ENCODE assay signal across 17 cellular contexts in genomic region chr11:83711035-83711630, GRCh38.
DNase-seq lines count a peak whose midpoint lies in the region; ATAC-seq, FAIRE-seq and TF ChIP-seq lines count a peak whose summit lies in the region.
"Had no signal": no experiment of that assay in that cellular context is flagged by ENCODE, and none has a peak within 500 bp of the region (broad histone marks: within the 10 kb centered on the region; RNA-seq: fewer than 3 reads in every experiment).

No MANE protein-coding gene starts in this region.

- H4K91ac ChIP-seq in mesenchymal stem cell (ENCODE audit: low read length) = no peak overlapping the region

- H2BK120ac ChIP-seq in mesenchymal stem cell (ENCODE audit: low read depth, low read length) = no peak overlapping the region

- no peak overlapping the region for H2AK5ac ChIP-seq in mesenchymal stem cell (ENCODE audit: low read length, severe bottlenecking)

- H3K23ac ChIP-seq in mesenchymal stem cell (ENCODE audit: low read length in 2 of 2) = no peak overlapping the region

- H3K27ac Mint-ChIP-seq in activated T-helper 1 cell treated with anti-CD3 and anti-CD28 coated beads, Interleukin-12 subunit alpha, Interleukin-12 subunit beta, Interleukin-2, Interleukin-4 antibody, amounts not matched to agents 30 ng/mL and 10 ng/mL and 1 ng/mL, durations not matched to agents 14 hours and 24 hours and 36 hours = no peak overlapping the region
- H3K27ac Mint-ChIP-seq: CD8-positive, alpha-beta T cell; IgD-negative memory B cell had no signal

- 76 to 77% (median 76%) methylated on average over 5 of the region's 5 CpGs for WGBS in small intestine, 3 donors
- WGBS in mesenchymal stem cell = 92% methylated on average over 5 of the region's 5 CpGs

- no peak overlapping the region for H2BK15ac ChIP-seq in mesenchymal stem cell (ENCODE audit: low read depth, poor library complexity, severe bottlenecking)

- H3K4me3 ChIP-seq in fibroblast of mammary gland (ENCODE audit: control insufficient read depth, low read depth, low read length) (no peak overlapping the region), small intestine (ENCODE audit: low read depth in 1 of 2, low read length in 2 of 2) (no peak overlapping the region), mesenchymal stem cell (ENCODE audit: insufficient read depth in 1 of 2, low read depth in 1 of 2, low read length in 2 of 2) (no peak overlapping the region)
- H3K4me3 ChIP-seq: SJCRH30 had no signal

- no peaks in the 10 kb centered on the region for H3K27me3 ChIP-seq in small intestine (ENCODE audit: control insufficient read depth in 2 of 2, insufficient read depth in 2 of 2, low read length in 2 of 2)
- H3K27me3 ChIP-seq in mesenchymal stem cell (ENCODE audit: control insufficient read depth in 1 of 2, insufficient read depth in 1 of 2, low read length in 2 of 2) = no peaks in the 10 kb centered on the region
- H3K27me3 ChIP-seq: SJCRH30 had no signal

- H2AFZ ChIP-seq in mesenchymal stem cell (ENCODE audit: low read depth, low read length) = no peak overlapping the region

- no peak overlapping the region for H3K4ac ChIP-seq in mesenchymal stem cell (ENCODE audit: low read depth in 1 of 2, low read length in 2 of 2)

- no peak overlapping the region for H2BK12ac ChIP-seq in mesenchymal stem cell (ENCODE audit: low read length in 2 of 2)

- no peaks in the 10 kb centered on the region for H3K4me1 Mint-ChIP-seq in activated T-helper 1 cell treated with anti-CD3 and anti-CD28 coated beads, Interleukin-12 subunit alpha, Interleukin-12 subunit beta, Interleukin-2, Interleukin-4 antibody, amounts not matched to agents 30 ng/mL and 10 ng/mL and 1 ng/mL, durations not matched to agents 14 hours and 24 hours and 36 hours (ENCODE audit: low read depth)
- H3K4me1 Mint-ChIP-seq: IgD-negative memory B cell had no signal

- no peaks in the 10 kb centered on the region for H3K9me3 Mint-ChIP-seq in activated T-helper 1 cell treated with anti-CD3 and anti-CD28 coated beads, Interleukin-12 subunit alpha, Interleukin-12 subunit beta, Interleukin-2, Interleukin-4 antibody, amounts not matched to agents 30 ng/mL and 10 ng/mL and 1 ng/mL, durations not matched to agents 14 hours and 24 hours and 36 hours
- H3K9me3 Mint-ChIP-seq: IgD-negative memory B cell had no signal

- H3K9me3 ChIP-seq in small intestine (ENCODE audit: control insufficient read depth, low read depth) (no peaks in the 10 kb centered on the region), mesenchymal stem cell (ENCODE audit: control insufficient read depth, low read length) (no peaks in the 10 kb centered on the region)
- H3K9me3 ChIP-seq: SJCRH30 had no signal

- H3K36me3 Mint-ChIP-seq in activated T-helper 1 cell treated with anti-CD3 and anti-CD28 coated beads, Interleukin-12 subunit alpha, Interleukin-12 subunit beta, Interleukin-2, Interleukin-4 antibody, amounts not matched to agents 30 ng/mL and 10 ng/mL and 1 ng/mL, durations not matched to agents 14 hours and 24 hours and 36 hours (ENCODE audit: low read depth) = no peaks in the 10 kb centered on the region
- H3K36me3 Mint-ChIP-seq: CD8-positive, alpha-beta T cell; IgD-negative memory B cell had no signal

- H3K18ac ChIP-seq in mesenchymal stem cell (ENCODE audit: low read depth in 1 of 2, low read length in 2 of 2) = no peak overlapping the region

- H3K79me1 ChIP-seq in mesenchymal stem cell (replicated peaks; ENCODE audit: low read length, poor library complexity, severe bottlenecking) = no peaks in the 10 kb centered on the region

- TF ChIP-seq POLR2A in GM12891 (IDR thresholded peaks at IDR 0.05; ENCODE audit: low read depth, low read length) = no peak

- H3K4me1 ChIP-seq in small intestine (ENCODE audit: control insufficient read depth in 2 of 2, insufficient read depth in 1 of 2, low read depth in 1 of 2, low read length in 1 of 2) (no peaks in the 10 kb centered on the region), mesenchymal stem cell (ENCODE audit: control insufficient read depth, insufficient read depth, low read depth, low read length) (no peaks in the 10 kb centered on the region)
- H3K4me1 ChIP-seq: SJCRH30 had no signal

- no peak overlapping the region for H2BK5ac ChIP-seq in mesenchymal stem cell (ENCODE audit: low read depth, low read length, poor library complexity, severe bottlenecking)

- H3K27ac ChIP-seq in small intestine (ENCODE audit: low read depth in 1 of 2, low read length in 1 of 2) (no peak overlapping the region), mesenchymal stem cell (ENCODE audit: low read length, poor library complexity, severe bottlenecking) (no peak overlapping the region)
- H3K27ac ChIP-seq: RWPE1, SJCRH30 had no signal

- peaks cover 3% of the 10 kb centered on the region for H3K27me3 Mint-ChIP-seq in activated T-helper 1 cell treated with anti-CD3 and anti-CD28 coated beads, Interleukin-12 subunit alpha, Interleukin-12 subunit beta, Interleukin-2, Interleukin-4 antibody, amounts not matched to agents 30 ng/mL and 10 ng/mL and 1 ng/mL, durations not matched to agents 14 hours and 24 hours and 36 hours (ENCODE audit: insufficient read depth)

- TF ChIP-seq CTCF in fibroblast of mammary gland (conservative IDR thresholded peaks at IDR 0.05; ENCODE audit: control insufficient read depth, insufficient read depth, low read depth, low read length) = no peak

- no peak overlapping the region for H3K4me2 ChIP-seq in mesenchymal stem cell (ENCODE audit: low read length, poor library complexity, severe bottlenecking)

- no peak overlapping the region for H3K4me3 Mint-ChIP-seq in activated T-helper 1 cell treated with anti-CD3 and anti-CD28 coated beads, Interleukin-12 subunit alpha, Interleukin-12 subunit beta, Interleukin-2, Interleukin-4 antibody, amounts not matched to agents 30 ng/mL and 10 ng/mL and 1 ng/mL, durations not matched to agents 14 hours and 24 hours and 36 hours
- H3K4me3 Mint-ChIP-seq: CD8-positive, alpha-beta T cell; IgD-negative memory B cell had no signal

- H3K14ac ChIP-seq in mesenchymal stem cell (ENCODE audit: low read length in 2 of 2) = no peak overlapping the region

- intact Hi-C loops in activated T-helper 1 cell treated with anti-CD3 and anti-CD28 coated beads, Interleukin-12 subunit alpha, Interleukin-12 subunit beta, Interleukin-2, Interleukin-4 antibody, amounts not matched to agents 30 ng/mL and 10 ng/mL and 1 ng/mL, durations not matched to agents 14 hours and 24 hours and 36 hours (cut with micrococcal nuclease) = no loop called here

- H3K9ac ChIP-seq in mesenchymal stem cell (ENCODE audit: low read length) = no peak overlapping the region

- no peak for DNase-seq in GM12891 (ENCODE audit: insufficient read length, low spot score)
- DNase-seq in NCI-H460 (ENCODE audit: extremely low read depth, low read depth) = peak; percentile 98
- DNase-seq in fibroblast of mammary gland (ENCODE audit: low read depth) = peak; percentile 33
- peak; percentile 12 for DNase-seq in small intestine
- no peak for DNase-seq in activated T-helper 1 cell treated with anti-CD3 and anti-CD28 coated beads, Interleukin-12 subunit alpha, Interleukin-12 subunit beta, Interleukin-2, Interleukin-4 antibody, amounts not matched to agents 30 ng/mL and 10 ng/mL and 1 ng/mL, durations not matched to agents 14 hours and 24 hours and 36 hours (ENCODE audit: low spot score)
- no peak for DNase-seq in mesenchymal stem cell
- DNase-seq: CD8-positive, alpha-beta T cell; DND-41; GDM1; NCI-H1417; NCI-H2029; NCI-H524; SW 1271 had no signal

- H3K36me3 ChIP-seq in small intestine (ENCODE audit: control insufficient read depth in 2 of 2, insufficient read depth in 2 of 2, low read length in 2 of 2) (no peaks in the 10 kb centered on the region), mesenchymal stem cell (ENCODE audit: control insufficient read depth in 1 of 2, insufficient read depth in 2 of 2, low read depth in 1 of 2, low read length in 2 of 2) (no peaks in the 10 kb centered on the region)
- H3K36me3 ChIP-seq: SJCRH30 had no signal

- FAIRE-seq in GM12891 (lab: Jason Lieb, UNC) = peak; percentile 5
- no peak for FAIRE-seq in small intestine (lab: Jason Lieb, UNC)

- ATAC-seq in HG02623 (IDR thresholded peaks at IDR 0.05; ENCODE audit: unreplicated experiment) = no peak
- ATAC-seq: CD8-positive, alpha-beta T cell had no signal

- H4K8ac ChIP-seq in mesenchymal stem cell (ENCODE audit: low read length) = no peak overlapping the region

TF ChIP-seq in GM12891, 5 proteins besides CTCF, POLR2A, EP300 and RAD21:
- TF ChIP-seq POU2F2 (IDR thresholded peaks at IDR 0.05; ENCODE audit: low read depth, low read length) = no peak
- no peak for TF ChIP-seq PAX5 (IDR thresholded peaks at IDR 0.05; ENCODE audit: insufficient read depth, low read length, severe bottlenecking)
- no peak for TF ChIP-seq TAF1 (IDR thresholded peaks at IDR 0.05; ENCODE audit: low read depth, low read length)
- TF ChIP-seq SPI1 (IDR thresholded peaks at IDR 0.05; ENCODE audit: low read depth, low read length) = no peak
- TF ChIP-seq POLR2AphosphoS5 (IDR thresholded peaks at IDR 0.05; ENCODE audit: low read depth, low read length) = no peak

Comparison
In these comparisons a context has a peak if more than half of its experiments do, and no peak if none do; other contexts are left out.
1. DNase-seq: peak in NCI-H460 (single experiment), fibroblast of mammary gland (single experiment) and small intestine (single experiment); none in GM12891 (single experiment), activated T-helper 1 cell treated with anti-CD3 and anti-CD28 coated beads, Interleukin-12 subunit alpha, Interleukin-12 subunit beta, Interleukin-2, Interleukin-4 antibody, amounts not matched to agents 30 ng/mL and 10 ng/mL and 1 ng/mL, durations not matched to agents 14 hours and 24 hours and 36 hours (single experiment) and mesenchymal stem cell (single experiment).